8 cellular contexts compared by ENCODE assay signal in the genomic region with DNA sequence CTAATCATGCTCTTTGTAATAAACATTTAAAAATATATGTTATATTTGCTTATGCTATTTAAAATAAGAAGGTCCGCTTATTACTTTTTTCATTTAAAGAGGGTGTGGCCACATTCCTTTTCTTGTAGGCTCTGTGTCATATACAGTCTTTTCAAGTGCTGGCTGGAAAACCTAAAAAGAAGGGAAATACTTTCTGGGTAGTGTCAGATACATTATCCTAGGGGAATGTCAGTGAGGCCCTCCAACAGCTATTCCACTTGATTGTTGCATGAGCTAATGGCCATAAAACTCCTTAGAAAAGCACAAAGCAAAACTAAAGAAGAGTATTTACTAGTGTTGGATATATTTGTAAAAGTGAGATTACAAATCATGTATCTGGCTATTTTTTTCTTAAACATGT. TPM values are rescaled to one million over a fixed set of nuclear protein-coding genes. Genes with fewer than 3 reads are reported as not detected.
DNase-seq lines count a peak whose midpoint lies in the region; ATAC-seq and TF ChIP-seq lines count a peak whose summit lies in the region.

No MANE protein-coding gene starts in this region.

- DNase-seq in HT1080 (ENCODE audit: low read depth) (peak; percentile 69), heart right ventricle (no peak), spleen (no peak), NCI-H748 treated with DMSO at 0.1 percent for 48 hours (lab: John Stamatoyannopoulos, UW) (no peak), HuH-7 (ENCODE audit: low spot score) (no peak), ureter (ENCODE audit: low spot score) (no peak)
- no peak for DNase-seq in activated CD8-positive, alpha-beta T cell treated with anti-CD3 and anti-CD28 coated beads for 36 hours
- no peak for DNase-seq in activated effector memory CD4-positive, alpha-beta T cell treated with anti-CD3 and anti-CD28 coated beads, Interleukin-2, amount 50 U/mL, for 16 hours

- intact Hi-C loops in activated CD8-positive, alpha-beta T cell treated with anti-CD3 and anti-CD28 coated beads for 36 hours (cut with micrococcal nuclease), result no loop called here
- intact Hi-C loops in heart right ventricle (cut with DNase I) (loop anchor here in 1 of 10 donors (2.0 to 10.0 kb wide), 2 partner anchors 20 to 788 kb away; a partner anchor contains a TSS), spleen (cut with DNase I; ENCODE audit: low total_unique reads) (no loop called here)

- ATAC-seq in activated CD8-positive, alpha-beta T cell treated with anti-CD3 and anti-CD28 coated beads for 36 hours, result no peak
- peak in 7 of 8 donors; percentile 34 to 71 (median 44) for ATAC-seq in heart right ventricle

- no peak for TF ChIP-seq POLR2A in spleen (IDR thresholded peaks at IDR 0.05)

- POLR2A ChIA-PET in activated CD8-positive, alpha-beta T cell treated with anti-CD3 and anti-CD28 coated beads for 36 hours (lab: Charles Lee), result interaction anchor here (0.7 to 1.6 kb wide), 3 partner anchors 17 to 1872 kb away, joined by 3 to 5 read pairs (median 4); no protein-coding TSS in a partner anchor

- no peaks in the 10 kb centered on the region for H3K27me3 Mint-ChIP-seq in activated CD8-positive, alpha-beta T cell treated with anti-CD3 and anti-CD28 coated beads for 36 hours

- H3K36me3 Mint-ChIP-seq in activated CD8-positive, alpha-beta T cell treated with anti-CD3 and anti-CD28 coated beads for 36 hours (ENCODE audit: low read depth), result peaks cover 6% of the 10 kb centered on the region

- peak overlapping the region; percentile 26 to 89 (median 76) for H3K27ac ChIP-seq in heart right ventricle
- peak overlapping the region; percentile 37 to 84 (median 74) for H3K27ac ChIP-seq in spleen

- no peaks in the 10 kb centered on the region for H3K9me3 ChIP-seq in heart right ventricle
- no peaks in the 10 kb centered on the region for H3K9me3 ChIP-seq in spleen

- peak overlapping the region; percentile 18 to 62 (median 54) for H3K4me3 ChIP-seq in heart right ventricle
- peak overlapping the region; percentile 13 to 64 (median 28) for H3K4me3 ChIP-seq in spleen

- H3K27ac Mint-ChIP-seq in activated CD8-positive, alpha-beta T cell treated with anti-CD3 and anti-CD28 coated beads for 36 hours, result peak overlapping the region; percentile 93

- peak overlapping the region; percentile 71 for H3K4me3 Mint-ChIP-seq in activated CD8-positive, alpha-beta T cell treated with anti-CD3 and anti-CD28 coated beads for 36 hours

- no peaks in the 10 kb centered on the region for H3K9me3 Mint-ChIP-seq in activated CD8-positive, alpha-beta T cell treated with anti-CD3 and anti-CD28 coated beads for 36 hours

- H3K4me1 ChIP-seq in heart right ventricle (peaks cover 0 to 73% (median 49%) of the 10 kb centered on the region in 9 donors), spleen (peaks cover 3 to 98% (median 55%) of the 10 kb centered on the region in 6 donors)

- no peak for TF ChIP-seq CTCF in activated CD8-positive, alpha-beta T cell treated with anti-CD3 and anti-CD28 coated beads for 36 hours (IDR thresholded peaks at IDR 0.05)
- TF ChIP-seq CTCF in heart right ventricle (IDR thresholded peaks at IDR 0.05), result no peak
- no peak for TF ChIP-seq CTCF in spleen (IDR thresholded peaks at IDR 0.05 in 8 of 11, conservative IDR thresholded peaks at IDR 0.05 in 3 of 11)

- CTCF ChIA-PET in activated CD8-positive, alpha-beta T cell treated with anti-CD3 and anti-CD28 coated beads for 36 hours (lab: Charles Lee), result interaction anchor here (1.0 to 3.0 kb wide), 7 partner anchors 17 to 45 kb away, joined by 3 to 11 read pairs (median 7); no protein-coding TSS in a partner anchor

- WGBS in heart right ventricle, 2 donors, result 41 to 47% methylated on average over 1 of the region's 1 CpG
- 31 to 63% (median 48%) methylated on average over 1 of the region's 1 CpG for WGBS in spleen, 5 donors

- no peaks in the 10 kb centered on the region for H3K27me3 ChIP-seq in heart right ventricle
- no peaks in the 10 kb centered on the region for H3K27me3 ChIP-seq in spleen (replicated peaks in 1 of 7)

- H3K36me3 ChIP-seq in heart right ventricle (peaks cover 0 to 15% (median 0%) of the 10 kb centered on the region in 9 donors), spleen (no peaks in the 10 kb centered on the region)

- H3K4me1 Mint-ChIP-seq in activated CD8-positive, alpha-beta T cell treated with anti-CD3 and anti-CD28 coated beads for 36 hours (ENCODE audit: low read depth), result peaks cover 79% of the 10 kb centered on the region

RNA-seq across cellular contexts. Expression of a gene that starts 0.8 kb away (rescaled TPM):
- 613 and 627 TPM in 2 replicates for total RNA-seq in HT1080 (2014; rRNA removed; shearing (Covaris generic))
- 659 and 679 TPM in 2 replicates for polyA plus RNA-seq in HT1080 (2015; cell fraction: cytosol; rRNA removed)
- polyA plus RNA-seq in HT1080 (2015; cell fraction: nucleus; rRNA removed), result 1,039 and 1,113 TPM in 2 replicates
- 10 to 100 TPM; 33.5 to 36.5 TPM for total RNA-seq in activated CD8-positive, alpha-beta T cell treated with anti-CD3 and anti-CD28 coated beads for 36 hours
- 100 to 1,000 TPM in 1 of 10 donors, 10 to 100 TPM in 9; 21.1 to 126 (median 38.5) TPM for total RNA-seq in heart right ventricle
- 100 to 1,000 TPM in 1 of 2 donors, 10 to 100 TPM in 1; 89.9 to 108 TPM for polyA plus RNA-seq in heart right ventricle
- 100 to 1,000 TPM in 3 of 7 donors, 10 to 100 TPM in 4; 68.9 to 123 (median 98.4) TPM for total RNA-seq in spleen
- polyA plus RNA-seq in spleen, result 10 to 100 TPM; 45.5 to 70.5 (median 46.5) TPM
- 175 TPM for total RNA-seq in ureter
